In genomic region chr1:59072017-59072947, GRCh38 we compare ENCODE assay signal across 8 cellular contexts.
DNase-seq lines count a peak whose midpoint lies in the region; ATAC-seq and TF ChIP-seq lines count a peak whose summit lies in the region.
"Had no signal": no experiment of that assay in that cellular context is flagged by ENCODE, and none has a peak within 500 bp of the region (broad histone marks: within the 10 kb centered on the region; RNA-seq: fewer than 3 reads in every experiment).

No MANE protein-coding gene starts in this region.

- H3K9ac ChIP-seq in IMR-90 (ENCODE audit: low read depth, low read length) = no peak overlapping the region

- POLR2A ChIA-PET in IMR-90 (lab: Charles Lee; ENCODE audit: unreplicated experiment) = no interaction called here
- POLR2A ChIA-PET in activated CD4-positive, alpha-beta memory T cell treated with anti-CD3 and anti-CD28 coated beads for 36 hours (lab: Charles Lee) = interaction anchor here (0.9 kb wide), 1 partner anchor 288 kb away, joined by 3 read pairs; the partner anchor contains the start of gene JUN

- TF ChIP-seq RAD21 in IMR-90 (IDR thresholded peaks at IDR 0.05; ENCODE audit: low read length) = no peak

- peak overlapping the region; percentile 77 for H3K27ac Mint-ChIP-seq in activated CD4-positive, alpha-beta memory T cell treated with anti-CD3 and anti-CD28 coated beads for 36 hours
- H3K27ac Mint-ChIP-seq in naive B cell (peak overlapping the region; percentile 2 to 89 (median 52)), mesothelial cell of epicardium (no peak overlapping the region)

- H3K23ac ChIP-seq in IMR-90 (ENCODE audit: low read depth, low read length) = no peak overlapping the region

- no peaks in the 10 kb centered on the region for H3K27me3 Mint-ChIP-seq in activated CD4-positive, alpha-beta memory T cell treated with anti-CD3 and anti-CD28 coated beads for 36 hours
- H3K27me3 Mint-ChIP-seq in naive B cell = no peaks in the 10 kb centered on the region
- H3K27me3 Mint-ChIP-seq in mesothelial cell of epicardium (ENCODE audit: low read depth) = no peaks in the 10 kb centered on the region

- H3K9me3 Mint-ChIP-seq in activated CD4-positive, alpha-beta memory T cell treated with anti-CD3 and anti-CD28 coated beads for 36 hours = no peaks in the 10 kb centered on the region
- H3K9me3 Mint-ChIP-seq in naive B cell (no peaks in the 10 kb centered on the region), mesothelial cell of epicardium (no peaks in the 10 kb centered on the region)

- no peak for TF ChIP-seq POLR2A in IMR-90 (IDR thresholded peaks at IDR 0.05; ENCODE audit: low read depth, low read length)

- H4K91ac ChIP-seq in IMR-90 (ENCODE audit: insufficient read depth, low read depth, low read length) = no peak overlapping the region

- no peak overlapping the region for H3K18ac ChIP-seq in IMR-90 (ENCODE audit: low read depth, low read length)

- ATAC-seq in IMR-90 (ENCODE audit: low read depth) (no peak), naive B cell (ENCODE audit: low read depth in 2 of 2) (peak; percentile 58 to 59), HG03039 (IDR thresholded peaks at IDR 0.05; ENCODE audit: unreplicated experiment) (no peak), GM18498 (IDR thresholded peaks at IDR 0.05; ENCODE audit: unreplicated experiment) (no peak)

- intact Hi-C loops in IMR-90 (cut with micrococcal nuclease) = loop anchor here (10.0 kb wide), 2 partner anchors 223 to 683 kb away; partner anchors contain the start of gene FGGY
- intact Hi-C loops in activated CD4-positive, alpha-beta memory T cell treated with anti-CD3 and anti-CD28 coated beads for 36 hours (cut with micrococcal nuclease) = loop anchor here (5.0 kb wide), 1 partner anchor 130 kb away; no protein-coding TSS in a partner anchor

- H3K14ac ChIP-seq in IMR-90 (replicated peaks; ENCODE audit: low read depth, low read length) = peak overlapping the region; percentile 56

- no peaks in the 10 kb centered on the region for H3K9me3 ChIP-seq in IMR-90 (ENCODE audit: control insufficient read depth, insufficient read depth, low read length)

- no peaks in the 10 kb centered on the region for H3K36me3 ChIP-seq in IMR-90 (ENCODE audit: control insufficient read depth, insufficient read depth, low read length)

- CTCF ChIA-PET in IMR-90 (lab: Yijun Ruan, JAX) = no interaction called here
- CTCF ChIA-PET in activated CD4-positive, alpha-beta memory T cell treated with anti-CD3 and anti-CD28 coated beads for 36 hours (lab: Charles Lee) = no interaction called here

- H4K20me1 ChIP-seq in IMR-90 (ENCODE audit: insufficient read depth, low read length) = no peaks in the 10 kb centered on the region

- no peaks in the 10 kb centered on the region for H3K9me1 ChIP-seq in IMR-90 (ENCODE audit: insufficient read depth, low read length)

- H3K79me1 ChIP-seq in IMR-90 (ENCODE audit: low read depth in 1 of 2, low read length in 2 of 2) = no peaks in the 10 kb centered on the region

- no peak overlapping the region for H3K56ac ChIP-seq in IMR-90 (ENCODE audit: extremely low read depth, insufficient read depth, low read length)

- no peak overlapping the region for H2AFZ ChIP-seq in IMR-90 (replicated peaks; ENCODE audit: low read length, poor library complexity)

- no peak overlapping the region for H3K27ac ChIP-seq in IMR-90 (ENCODE audit: insufficient read depth, low read length)

- H2BK5ac ChIP-seq in IMR-90 (ENCODE audit: low read depth, low read length, poor library complexity, severe bottlenecking) = no peak overlapping the region

- BruUV-seq in IMR-90 (replicated peaks; lab: Mats Ljungman, UMichigan) = no TSS peak

- no peak overlapping the region for H2BK20ac ChIP-seq in IMR-90 (ENCODE audit: low read depth, low read length)

- peak overlapping the region; percentile 13; the same call in 1 of the 2 replicates for H3K4ac ChIP-seq in IMR-90 (ENCODE audit: low read depth, low read length)

- no peak overlapping the region for H2BK120ac ChIP-seq in IMR-90 (ENCODE audit: low read depth, low read length)

- DNase-seq in ELF-1 (ENCODE audit: low read depth, low spot score) (peak; percentile 47), IMR-90 (peak; percentile 4), naive B cell (no peak), mesothelial cell of epicardium (ENCODE audit: low spot score in 2 of 2, unreplicated experiment in 2 of 2) (no peak)
- peak; percentile 32 for DNase-seq in activated CD4-positive, alpha-beta memory T cell treated with anti-CD3 and anti-CD28 coated beads for 36 hours
- DNase-seq: RPMI8226 had no signal

- H3K27me3 ChIP-seq in IMR-90 (ENCODE audit: control insufficient read depth, insufficient read depth, low read length) = no peaks in the 10 kb centered on the region

- no peak overlapping the region for H3K4me3 ChIP-seq in IMR-90 (ENCODE audit: insufficient read depth, low read depth, low read length)

- H4K8ac ChIP-seq in IMR-90 (ENCODE audit: low read depth in 2 of 2, low read length in 2 of 2) = no peak overlapping the region

- H3K4me3 Mint-ChIP-seq in activated CD4-positive, alpha-beta memory T cell treated with anti-CD3 and anti-CD28 coated beads for 36 hours = no peak overlapping the region
- H3K4me3 Mint-ChIP-seq in naive B cell (peak overlapping the region in 5 of 8 donors; percentile 23 to 82 (median 69)), mesothelial cell of epicardium (no peak overlapping the region)

- no peaks in the 10 kb centered on the region for H3K36me3 Mint-ChIP-seq in activated CD4-positive, alpha-beta memory T cell treated with anti-CD3 and anti-CD28 coated beads for 36 hours
- H3K36me3 Mint-ChIP-seq in naive B cell (no peaks in the 10 kb centered on the region), mesothelial cell of epicardium (no peaks in the 10 kb centered on the region)

- no peak overlapping the region for H2AK5ac ChIP-seq in IMR-90 (ENCODE audit: low read depth, low read length)

- TF ChIP-seq CTCF in IMR-90 (conservative IDR thresholded peaks at IDR 0.05; ENCODE audit: low read depth, low read length) = no peak
- TF ChIP-seq CTCF in mesothelial cell of epicardium (IDR thresholded peaks at IDR 0.05; ENCODE audit: unreplicated experiment) = no peak

- WGBS in IMR-90 (ENCODE audit: extremely low coverage in 2 of 2, insufficient read length in 1 of 2), 2 experiments = 56% methylated on average over 4 of the region's 9 CpGs; no CpG with 5 or more reads in 1 of the 2 experiments

- no peaks in the 10 kb centered on the region for H3K4me1 ChIP-seq in IMR-90 (ENCODE audit: control insufficient read depth, insufficient read depth, low read length)

- no peak overlapping the region; the same call in 2 of the 3 replicates for H2BK15ac ChIP-seq in IMR-90 (ENCODE audit: low read depth, low read length)

- dilution Hi-C loops in IMR-90 (cut with HindIII; ENCODE audit: low sequenced_read_pairs, unreplicated experiment) = no loop called here

- no peak overlapping the region for H2AK9ac ChIP-seq in IMR-90 (replicated peaks; ENCODE audit: low read depth, low read length, poor library complexity)

- no peak overlapping the region for H4K5ac ChIP-seq in IMR-90 (ENCODE audit: low read depth, low read length)

- no peak overlapping the region for H3K4me2 ChIP-seq in IMR-90 (ENCODE audit: low read depth, low read length)

- in situ Hi-C loops in IMR-90 (cut with MboI; ENCODE audit: low sequenced_read_pairs) = no loop called here

- peaks cover 23% of the 10 kb centered on the region for H3K4me1 Mint-ChIP-seq in activated CD4-positive, alpha-beta memory T cell treated with anti-CD3 and anti-CD28 coated beads for 36 hours (ENCODE audit: low read depth)
- H3K4me1 Mint-ChIP-seq in naive B cell (peaks cover 27 to 32% (median 29%) of the 10 kb centered on the region in 3 donors), mesothelial cell of epicardium (peaks cover 8% of the 10 kb centered on the region)

TF ChIP-seq in IMR-90, 13 proteins besides CTCF, POLR2A, EP300 and RAD21:
- no peak for TF ChIP-seq ELK1 (IDR thresholded peaks at IDR 0.05; ENCODE audit: borderline replicate concordance, low read depth, low read length)
- TF ChIP-seq MAFK (IDR thresholded peaks at IDR 0.05; ENCODE audit: low read depth, low read length) = no peak
- TF ChIP-seq MXI1 (IDR thresholded peaks at IDR 0.05; ENCODE audit: borderline replicate concordance, low read depth, low read length) = no peak
- no peak for TF ChIP-seq SMC3 (IDR thresholded peaks at IDR 0.05; ENCODE audit: low read depth, low read length)
- no peak for TF ChIP-seq FOS (IDR thresholded peaks at IDR 0.05; ENCODE audit: low read depth, low read length)
- TF ChIP-seq NFE2L2 (IDR thresholded peaks at IDR 0.05; ENCODE audit: low read depth, low read length) = no peak
- no peak for TF ChIP-seq RCOR1 (IDR thresholded peaks at IDR 0.05; ENCODE audit: insufficient replicate concordance, low read length)
- TF ChIP-seq BHLHE40 (IDR thresholded peaks at IDR 0.05; ENCODE audit: low read depth, low read length) = no peak
- no peak for TF ChIP-seq MAZ (IDR thresholded peaks at IDR 0.05; ENCODE audit: borderline replicate concordance, low read depth, low read length)
- no peak for TF ChIP-seq CHD1 (IDR thresholded peaks at IDR 0.05; ENCODE audit: low read depth, low read length)
- no peak for TF ChIP-seq RFX5 (IDR thresholded peaks at IDR 0.05; ENCODE audit: low read depth, low read length)
- TF ChIP-seq CEBPB (IDR thresholded peaks at IDR 0.05; ENCODE audit: low read depth, low read length) = no peak
- TF ChIP-seq USF2 (IDR thresholded peaks at IDR 0.05; ENCODE audit: low read depth, low read length) = no peak

Comparison
In these comparisons a context has a peak if more than half of its experiments do, and no peak if none do; other contexts are left out.
1. DNase-seq: peak in ELF-1 (single experiment), IMR-90 (single experiment) and activated CD4-positive, alpha-beta memory T cell treated with anti-CD3 and anti-CD28 coated beads for 36 hours (single experiment); none in naive B cell (single experiment) and mesothelial cell of epicardium (0 of 2).
2. ATAC-seq: peak in naive B cell (2 of 2); none in IMR-90 (single experiment), HG03039 (single experiment) and GM18498 (single experiment).
3. H3K4me3 Mint-ChIP-seq: peak in naive B cell (5 of 8); none in activated CD4-positive, alpha-beta memory T cell treated with anti-CD3 and anti-CD28 coated beads for 36 hours (single experiment) and mesothelial cell of epicardium (single experiment).